In genomic region chr17:5405400-5405799, GRCh38 we compare ENCODE assay signal across 13 cellular contexts. TPM values are rescaled to one million over a fixed set of nuclear protein-coding genes. Genes with fewer than 3 reads are reported as not detected.
DNase-seq lines count a peak whose midpoint lies in the region; ATAC-seq and TF ChIP-seq lines count a peak whose summit lies in the region.
"Had no signal": no experiment of that assay in that cellular context is flagged by ENCODE, and none has a peak within 500 bp of the region (broad histone marks: within the 10 kb centered on the region; RNA-seq: fewer than 3 reads in every experiment).

No MANE protein-coding gene starts in this region.

- no peak overlapping the region for H3K9ac ChIP-seq in subcutaneous abdominal adipose tissue (ENCODE audit: low read length in 5 of 5)
- H3K9ac ChIP-seq: BLaER1 had no signal

- no peak overlapping the region for H2AFZ ChIP-seq in hepatocyte
- H2AFZ ChIP-seq: GM23338 had no signal

- no peaks in the 10 kb centered on the region for H4K20me1 ChIP-seq in hepatocyte (ENCODE audit: insufficient read depth, poor library complexity, severe bottlenecking)

- no peak for TF ChIP-seq CTCF in hepatocyte (IDR thresholded peaks at IDR 0.05; ENCODE audit: poor library complexity)
- TF ChIP-seq CTCF in right lobe of liver (IDR thresholded peaks at IDR 0.05), result no peak

- H3K9me2 ChIP-seq in hepatocyte (replicated peaks; ENCODE audit: insufficient read depth), result no peaks in the 10 kb centered on the region

- peaks cover 12% of the 10 kb centered on the region for H3K79me2 ChIP-seq in hepatocyte

- H3K4me1 ChIP-seq in hepatocyte (ENCODE audit: insufficient read depth) (no peaks in the 10 kb centered on the region), right lobe of liver (peaks cover 0 to 33% (median 12%) of the 10 kb centered on the region in 4 donors), subcutaneous abdominal adipose tissue (ENCODE audit: control insufficient read depth in 5 of 5, insufficient read depth in 5 of 5, low read length in 5 of 5) (peaks cover 0 to 20% (median 6%) of the 10 kb centered on the region in 5 donors)
- H3K4me1 ChIP-seq: BLaER1 had no signal

- in situ Hi-C loops in KBM-7 (cut with MboI; ENCODE audit: low pct_unique_long_range_greater_than_20kb, low sequenced_read_pairs), result no loop called here

- 65% methylated on average over 4 of the region's 4 CpGs for WGBS in hepatocyte (ENCODE audit: low lambda C conversion rate, missing lambda C conversion rate)
- WGBS in right lobe of liver (ENCODE audit: insufficient coverage, low coverage, low lambda C conversion rate, missing lambda C conversion rate), result 17% methylated on average over 4 of the region's 4 CpGs

- no peak overlapping the region for H3K4me2 ChIP-seq in hepatocyte
- H3K4me2 ChIP-seq: BLaER1, GM23338 had no signal

- peak; percentile 28 for DNase-seq in HuH-7 (ENCODE audit: low spot score)
- peak; percentile 9 for DNase-seq in hepatocyte (ENCODE audit: low spot score)
- peak in 1 of 3 donors; percentile 80 for DNase-seq in right lobe of liver
- DNase-seq in KBM-7, result no peak
- no peak for DNase-seq in stimulated activated CD4-positive, alpha-beta T cell treated with anti-CD3 and anti-CD28 coated beads, Interleukin-4, amount 100 ng/mL, for 1 hour
- no peak for DNase-seq in NCI-H526 (lab: John Stamatoyannopoulos, UW)
- DNase-seq: 8988T; AML-193; CD8-positive, alpha-beta memory T cell; H7 had no signal

- peak overlapping the region; percentile 28 for H3K27ac ChIP-seq in hepatocyte
- H3K27ac ChIP-seq in right lobe of liver, result peak overlapping the region in 2 of 3 donors; percentile 56 to 63
- peak overlapping the region; percentile 4 for H3K27ac ChIP-seq in subcutaneous abdominal adipose tissue (ENCODE audit: low read depth, low read length)
- H3K27ac ChIP-seq: BLaER1 had no signal

- H3K27me3 ChIP-seq in hepatocyte (no peaks in the 10 kb centered on the region), right lobe of liver (no peaks in the 10 kb centered on the region), subcutaneous abdominal adipose tissue (ENCODE audit: control insufficient read depth in 5 of 5, insufficient read depth in 4 of 5, low read length in 5 of 5) (no peaks in the 10 kb centered on the region)
- H3K27me3 ChIP-seq: BLaER1 had no signal

- peak; percentile 92 to 97 (median 94) for ATAC-seq in right lobe of liver
- ATAC-seq: GM23338 had no signal

- TF ChIP-seq POLR2A in right lobe of liver (IDR thresholded peaks at IDR 0.05), result peak; percentile 52

- H3K9me3 ChIP-seq in hepatocyte (ENCODE audit: low read depth) (no peaks in the 10 kb centered on the region), right lobe of liver (no peaks in the 10 kb centered on the region), subcutaneous abdominal adipose tissue (ENCODE audit: control insufficient read depth in 5 of 5, low read length in 5 of 5) (no peaks in the 10 kb centered on the region)
- H3K9me3 ChIP-seq: BLaER1 had no signal

- no peak overlapping the region for H3K4me3 ChIP-seq in hepatocyte
- peak overlapping the region in 1 of 3 donors; percentile 9 for H3K4me3 ChIP-seq in right lobe of liver
- peak overlapping the region in 1 of 5 donors; percentile 29 for H3K4me3 ChIP-seq in subcutaneous abdominal adipose tissue (ENCODE audit: low read depth in 1 of 5, low read length in 5 of 5)
- H3K4me3 ChIP-seq: BLaER1, GM23338 had no signal

- H3K36me3 ChIP-seq in hepatocyte (replicated peaks; ENCODE audit: insufficient read depth, low read depth) (peaks cover 9% of the 10 kb centered on the region), right lobe of liver (peaks cover 0 to 72% (median 21%) of the 10 kb centered on the region in 4 donors), subcutaneous abdominal adipose tissue (ENCODE audit: control insufficient read depth in 5 of 5, insufficient read depth in 5 of 5, low read length in 5 of 5) (peaks cover 41 to 87% (median 75%) of the 10 kb centered on the region in 5 donors)

- intact Hi-C loops in right lobe of liver (cut with DNase I), result no loop called here

RNA-seq across cellular contexts. Expression of gene NUP88, which starts 14.1 kb away (rescaled TPM):
- total RNA-seq in hepatocyte, result 56.6 and 65.2 TPM in 2 replicates
- 38.0 and 50.8 TPM in 2 replicates for polyA plus RNA-seq in hepatocyte
- 10 to 100 TPM; 27.7 to 76.1 (median 52.3) TPM for total RNA-seq in right lobe of liver

RNA-seq across cellular contexts. Expression of gene RPAIN, which starts 14.6 kb away (rescaled TPM):
- 57.4 and 57.6 TPM in 2 replicates for total RNA-seq in hepatocyte
- 51.6 and 60.7 TPM in 2 replicates for polyA plus RNA-seq in hepatocyte
- 10 to 100 TPM; 11.5 to 21.4 (median 14.8) TPM for total RNA-seq in right lobe of liver

RNA-seq across cellular contexts. Expression of gene C1QBP, which starts 33.6 kb away (rescaled TPM):
- total RNA-seq in hepatocyte, result 145 and 149 TPM in 2 replicates
- polyA plus RNA-seq in hepatocyte, result 176 and 185 TPM in 2 replicates
- 100 to 1,000 TPM in 2 of 6 experiments, 10 to 100 TPM in 4; 60.2 to 163 (median 67.6) TPM for total RNA-seq in right lobe of liver

Comparison
In these comparisons a context has a peak if more than half of its experiments do, and no peak if none do; other contexts are left out.
1. DNase-seq: peak in HuH-7 (single experiment) and hepatocyte (single experiment); none in KBM-7 (single experiment), stimulated activated CD4-positive, alpha-beta T cell treated with anti-CD3 and anti-CD28 coated beads, Interleukin-4, amount 100 ng/mL, for 1 hour (single experiment) and NCI-H526 (0 of 2).
2. H3K27ac ChIP-seq: peak in every context shown above with its lines; median percentile 60 in right lobe of liver; 28 in hepatocyte; 4 in subcutaneous abdominal adipose tissue.